In the genomic region with DNA sequence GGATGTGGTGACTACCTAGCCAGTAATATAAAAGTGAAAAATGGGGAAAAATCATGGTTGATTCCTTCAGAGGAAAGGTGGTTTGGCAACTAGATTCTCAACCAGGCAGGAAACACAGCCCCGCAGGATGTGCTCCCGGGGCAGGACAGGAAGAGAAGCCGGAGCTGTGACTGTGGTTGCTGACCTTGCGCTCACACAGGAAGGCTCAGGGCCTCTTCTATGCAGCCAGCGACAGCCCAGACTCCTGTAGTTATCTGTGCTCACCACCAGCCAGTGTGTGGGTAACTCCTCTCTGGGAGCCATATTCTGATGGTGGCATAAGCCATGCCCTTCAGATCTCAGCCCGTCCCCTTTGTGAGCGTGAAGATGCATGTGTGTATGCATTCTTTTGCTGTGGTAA, we compare ENCODE assay signal across 9 cellular contexts. TPM values are rescaled to one million over a fixed set of nuclear protein-coding genes. Genes with fewer than 3 reads are reported as not detected.
DNase-seq lines count a peak whose midpoint lies in the region; TF ChIP-seq lines count a peak whose summit lies in the region.
"Had no signal": no experiment of that assay in that cellular context is flagged by ENCODE, and none has a peak within 500 bp of the region (broad histone marks: within the 10 kb centered on the region; RNA-seq: fewer than 3 reads in every experiment).

No MANE protein-coding gene starts in this region.

- peak overlapping the region; percentile 31 for H3K27ac ChIP-seq in suprapubic skin
- no peak overlapping the region for H3K27ac ChIP-seq in vagina
- H3K27ac ChIP-seq in sigmoid colon, result peak overlapping the region in 1 of 4 donors; percentile 6

- peaks cover 22% of the 10 kb centered on the region for H3K36me3 ChIP-seq in suprapubic skin
- H3K36me3 ChIP-seq in vagina, result peaks cover 3 to 21% of the 10 kb centered on the region in 2 donors
- peaks cover 5 to 81% (median 21%) of the 10 kb centered on the region in 4 donors for H3K36me3 ChIP-seq in sigmoid colon

- H3K27me3 ChIP-seq in suprapubic skin (no peaks in the 10 kb centered on the region), vagina (no peaks in the 10 kb centered on the region), sigmoid colon (no peaks in the 10 kb centered on the region)

- H3K27ac Mint-ChIP-seq in activated naive CD4-positive, alpha-beta T cell treated with anti-CD3 and anti-CD28 coated beads for 36 hours, result no peak overlapping the region
- peak overlapping the region; percentile 65 to 96 (median 88) for H3K27ac Mint-ChIP-seq in immature natural killer cell

- intact Hi-C loops in activated naive CD4-positive, alpha-beta T cell treated with anti-CD3 and anti-CD28 coated beads for 36 hours (cut with micrococcal nuclease), result loop anchor here (2.0 kb wide), 1 partner anchor 58 kb away; no protein-coding TSS in a partner anchor
- intact Hi-C loops in vagina (cut with DNase I) (no loop called here), sigmoid colon (cut with DNase I) (no loop called here)

- CTCF ChIA-PET in activated naive CD4-positive, alpha-beta T cell treated with anti-CD3 and anti-CD28 coated beads for 36 hours (lab: Charles Lee), result interaction anchor here (0.7 to 1.6 kb wide), 3 partner anchors 22 to 149 kb away, joined by 3 to 6 read pairs (median 4); a partner anchor contains a TSS

- TF ChIP-seq CTCF in suprapubic skin (IDR thresholded peaks at IDR 0.05) (no peak), vagina (IDR thresholded peaks at IDR 0.05) (no peak), sigmoid colon (IDR thresholded peaks at IDR 0.05) (no peak)

- no peak for TF ChIP-seq EP300 in suprapubic skin (IDR thresholded peaks at IDR 0.05)
- TF ChIP-seq EP300 in sigmoid colon (IDR thresholded peaks at IDR 0.05), result no peak

- WGBS in suprapubic skin, result 67% methylated on average over 7 of the region's 7 CpGs
- 45 to 57% methylated on average over 7 of the region's 7 CpGs for WGBS in sigmoid colon, 2 donors

- no peaks in the 10 kb centered on the region for H3K9me3 ChIP-seq in suprapubic skin
- H3K9me3 ChIP-seq in vagina, result no peaks in the 10 kb centered on the region
- H3K9me3 ChIP-seq in sigmoid colon, result no peaks in the 10 kb centered on the region

- H3K27me3 Mint-ChIP-seq in activated naive CD4-positive, alpha-beta T cell treated with anti-CD3 and anti-CD28 coated beads for 36 hours (ENCODE audit: low read depth), result no peaks in the 10 kb centered on the region
- H3K27me3 Mint-ChIP-seq in immature natural killer cell (ENCODE audit: low read depth in 3 of 3), result peaks cover 0 to 2% (median 0%) of the 10 kb centered on the region in 3 donors

- H3K9me3 Mint-ChIP-seq in activated naive CD4-positive, alpha-beta T cell treated with anti-CD3 and anti-CD28 coated beads for 36 hours, result no peaks in the 10 kb centered on the region
- H3K9me3 Mint-ChIP-seq in immature natural killer cell, result no peaks in the 10 kb centered on the region

- H3K4me3 Mint-ChIP-seq in activated naive CD4-positive, alpha-beta T cell treated with anti-CD3 and anti-CD28 coated beads for 36 hours, result no peak overlapping the region
- H3K4me3 Mint-ChIP-seq in immature natural killer cell, result peak overlapping the region; percentile 65 to 87 (median 72)

- TF ChIP-seq POLR2A in suprapubic skin (IDR thresholded peaks at IDR 0.05) (no peak), vagina (IDR thresholded peaks at IDR 0.05) (no peak), sigmoid colon (IDR thresholded peaks at IDR 0.05) (no peak)

- DNase-seq in activated naive CD4-positive, alpha-beta T cell treated with anti-CD3 and anti-CD28 coated beads for 36 hours, result peak; percentile 30
- no peak for DNase-seq in activated naive CD4-positive, alpha-beta T cell (lab: John Stamatoyannopoulos, UW)
- peak; percentile 19 for DNase-seq in activated effector memory CD4-positive, alpha-beta T cell treated with Interleukin-2 at 50 U/mL for 16 hours
- peak; percentile 63 to 71 (median 66) for DNase-seq in immature natural killer cell
- no peak for DNase-seq in suprapubic skin (ENCODE audit: low spot score in 2 of 2)
- no peak for DNase-seq in vagina (ENCODE audit: extremely low spot score in 2 of 2)
- DNase-seq in effector CD8-positive, alpha-beta T cell (lab: John Stamatoyannopoulos, UW), result no peak
- DNase-seq in sigmoid colon, result no peak
- DNase-seq: activated CD8-positive, alpha-beta memory T cell treated with anti-CD3 and anti-CD28 coated beads for 24 hours had no signal

- peaks cover 25% of the 10 kb centered on the region for H3K4me1 ChIP-seq in suprapubic skin
- peaks cover 22% of the 10 kb centered on the region for H3K4me1 ChIP-seq in vagina
- peaks cover 0 to 30% (median 2%) of the 10 kb centered on the region in 4 donors for H3K4me1 ChIP-seq in sigmoid colon

- peaks cover 29% of the 10 kb centered on the region for H3K36me3 Mint-ChIP-seq in activated naive CD4-positive, alpha-beta T cell treated with anti-CD3 and anti-CD28 coated beads for 36 hours (ENCODE audit: low read depth)
- peaks cover 26 to 37% (median 34%) of the 10 kb centered on the region in 3 donors for H3K36me3 Mint-ChIP-seq in immature natural killer cell

- H3K4me3 ChIP-seq in suprapubic skin, result no peak overlapping the region
- no peak overlapping the region for H3K4me3 ChIP-seq in vagina
- H3K4me3 ChIP-seq in sigmoid colon, result no peak overlapping the region

- peaks cover 27% of the 10 kb centered on the region for H3K4me1 Mint-ChIP-seq in activated naive CD4-positive, alpha-beta T cell treated with anti-CD3 and anti-CD28 coated beads for 36 hours (ENCODE audit: low read depth)
- peaks cover 50 to 51% of the 10 kb centered on the region in 2 donors for H3K4me1 Mint-ChIP-seq in immature natural killer cell

RNA-seq across cellular contexts. Expression of a gene that starts 50.7 kb away (rescaled TPM):
- total RNA-seq in activated naive CD4-positive, alpha-beta T cell treated with anti-CD3 and anti-CD28 coated beads for 36 hours, result 10 to 100 TPM; 17.9 to 18.4 TPM
- polyA plus RNA-seq in immature natural killer cell (under 1 TPM in 1 of 3 donors, not detected in 2; 0.22 TPM), sigmoid colon (10 to 100 TPM in 2 of 3 donors, 1 to 10 TPM in 1; 8.3 to 20.4 (median 13.2) TPM)
- total RNA-seq in suprapubic skin (10 to 100 TPM; 63.0 to 88.9 (median 73.2) TPM), vagina (134 TPM), sigmoid colon (10 to 100 TPM; 20.1 to 27.8 (median 25.1) TPM)

Comparison
In these comparisons a context has a peak if more than half of its experiments do, and no peak if none do; other contexts are left out.
1. DNase-seq: peak in activated naive CD4-positive, alpha-beta T cell treated with anti-CD3 and anti-CD28 coated beads for 36 hours (single experiment), activated effector memory CD4-positive, alpha-beta T cell treated with Interleukin-2 at 50 U/mL for 16 hours (single experiment) and immature natural killer cell (3 of 3); none in activated naive CD4-positive, alpha-beta T cell (0 of 4), suprapubic skin (0 of 2), vagina (0 of 2), effector CD8-positive, alpha-beta T cell (single experiment) and sigmoid colon (single experiment).